Comparison of ENCODE assay signal across 17 cellular contexts in the genomic region with DNA sequence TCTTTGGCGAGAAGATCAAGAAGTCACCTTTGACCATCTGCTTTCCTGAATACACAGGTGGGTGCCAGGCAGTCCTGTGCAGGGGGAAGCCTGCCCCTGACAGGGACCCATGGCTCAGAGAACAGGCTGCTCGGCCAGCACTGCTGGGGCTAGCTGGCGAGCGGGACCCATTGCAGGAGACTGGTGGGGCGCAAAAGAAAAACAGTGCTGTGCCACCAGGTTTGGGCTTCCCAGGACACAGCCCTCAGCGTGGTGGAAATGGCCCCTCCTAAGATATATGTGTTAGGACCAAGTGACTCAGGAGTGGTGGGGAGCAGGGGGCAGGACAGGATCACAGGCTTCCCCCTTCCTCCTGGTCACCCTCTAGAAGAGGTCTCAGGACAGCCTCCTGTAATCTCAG.
"Had no signal": no experiment of that assay in that cellular context is flagged by ENCODE, and none has a peak within 500 bp of the region (broad histone marks: within the 10 kb centered on the region; RNA-seq: fewer than 3 reads in every experiment).

No MANE protein-coding gene starts in this region.

- H3K27ac Mint-ChIP-seq: activated CD4-positive, alpha-beta memory T cell treated with anti-CD3 and anti-CD28 coated beads for 36 hours; activated T-helper 1 cell treated with anti-CD3 and anti-CD28 coated beads, Interleukin-12 subunit alpha, Interleukin-12 subunit beta, Interleukin-2, Interleukin-4 antibody, amounts not matched to agents 30 ng/mL and 10 ng/mL and 1 ng/mL, durations not matched to agents 14 hours and 24 hours and 36 hours; nephron progenitor cell; T-helper 2 cell treated with Interferon-gamma antibody and Interleukin-4, amounts not matched to agents 5 μg/mL and 100 μg/mL, for 36 hours had no signal

- ATAC-seq: gastroesophageal sphincter, heart left ventricle had no signal

- H3K36me3 Mint-ChIP-seq: activated CD4-positive, alpha-beta memory T cell treated with anti-CD3 and anti-CD28 coated beads for 36 hours had no signal

- DNase-seq: activated CD4-positive, alpha-beta memory T cell treated with anti-CD3 and anti-CD28 coated beads for 36 hours; activated gamma-delta T cell; activated naive CD4-positive, alpha-beta T cell treated with anti-CD3 and anti-CD28 coated beads, Interleukin-2, amount 50 U/mL, for 16 hours; brain microvascular endothelial cell; central memory CD4-positive, alpha-beta T cell; cortex of kidney; midbrain; nephron progenitor cell; nucleus accumbens; SK-N-SH; stimulated activated CD4-positive, alpha-beta T cell treated with anti-CD3 and anti-CD28 coated beads, Interleukin-4, amount 100 ng/mL, for 1 hour; stimulated activated naive CD4-positive, alpha-beta T cell treated with Interleukin-2 at 50 U/mL for 16 hours; WERI-Rb-1 had no signal

- H3K4me3 Mint-ChIP-seq: activated CD4-positive, alpha-beta memory T cell treated with anti-CD3 and anti-CD28 coated beads for 36 hours; activated T-helper 1 cell treated with anti-CD3 and anti-CD28 coated beads, Interleukin-12 subunit alpha, Interleukin-12 subunit beta, Interleukin-2, Interleukin-4 antibody, amounts not matched to agents 30 ng/mL and 10 ng/mL and 1 ng/mL, durations not matched to agents 14 hours and 24 hours and 36 hours; nephron progenitor cell; T-helper 2 cell treated with Interferon-gamma antibody and Interleukin-4, amounts not matched to agents 5 μg/mL and 100 μg/mL, for 36 hours had no signal

- H3K9me3 Mint-ChIP-seq: activated CD4-positive, alpha-beta memory T cell treated with anti-CD3 and anti-CD28 coated beads for 36 hours; activated T-helper 1 cell treated with anti-CD3 and anti-CD28 coated beads, Interleukin-12 subunit alpha, Interleukin-12 subunit beta, Interleukin-2, Interleukin-4 antibody, amounts not matched to agents 30 ng/mL and 10 ng/mL and 1 ng/mL, durations not matched to agents 14 hours and 24 hours and 36 hours; nephron progenitor cell; T-helper 2 cell treated with Interferon-gamma antibody and Interleukin-4, amounts not matched to agents 5 μg/mL and 100 μg/mL, for 36 hours had no signal
